15 cellular contexts compared by ENCODE assay signal in the genomic region with DNA sequence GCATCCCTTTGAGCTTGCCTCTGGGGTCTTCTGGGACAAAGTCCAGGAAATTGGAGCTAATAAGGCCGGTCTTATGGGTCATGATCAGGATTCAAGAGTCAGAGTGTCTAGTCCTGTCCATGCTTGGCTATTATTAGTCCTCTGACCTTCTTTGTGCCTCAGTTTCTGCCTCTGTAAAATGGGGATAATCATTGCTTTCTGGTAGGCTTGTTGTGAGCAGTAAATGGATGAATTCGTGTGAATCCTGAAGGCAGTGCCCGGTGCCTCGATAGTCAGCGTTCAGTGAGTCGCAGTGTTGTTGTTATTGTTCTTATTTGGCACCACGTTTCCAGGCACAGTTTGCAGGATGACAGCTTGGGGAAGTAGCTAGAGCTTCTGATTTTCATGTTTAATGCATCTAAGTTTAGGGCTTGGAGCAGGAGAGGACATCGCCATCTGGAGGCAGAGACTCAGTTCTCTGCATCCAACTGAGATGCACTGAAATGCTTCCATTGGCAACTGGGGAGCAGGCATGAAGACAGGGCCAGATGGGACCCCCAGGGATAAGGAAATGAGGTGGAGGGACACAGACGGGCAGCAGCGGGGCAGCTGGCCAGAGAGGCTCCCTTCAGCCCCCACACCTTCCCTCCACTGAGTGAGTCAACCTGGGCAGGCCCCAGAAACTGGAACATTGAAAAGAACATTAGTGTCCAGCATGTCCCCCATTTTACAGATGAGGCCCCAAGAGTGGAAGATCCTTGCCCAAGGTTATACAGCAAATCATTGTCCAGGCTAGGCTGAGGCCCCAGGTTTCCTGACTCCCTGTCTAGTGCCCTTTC.
A peak's percentile ranks its signal among the peaks of the same experiment; 100 is the strongest.
DNase-seq lines count a peak whose midpoint lies in the region; ATAC-seq and TF ChIP-seq lines count a peak whose summit lies in the region.
"Had no signal": no experiment of that assay in that cellular context is flagged by ENCODE, and none has a peak within 500 bp of the region (broad histone marks: within the 10 kb centered on the region; RNA-seq: fewer than 3 reads in every experiment).

No MANE protein-coding gene starts in this region.

- BruUV-seq in HCT116 (replicated peaks; lab: Mats Ljungman, UMichigan) = no TSS peak

- H3K4me2 ChIP-seq in HCT116 (ENCODE audit: low read length) = no peak overlapping the region

- intact Hi-C loops in HCT116 (cut with micrococcal nuclease) = loop anchor here (5.0 kb wide), 1 partner anchor 159 kb away; the partner anchor contains the start of gene PTPRU
- intact Hi-C loops in CD4-positive, alpha-beta T cell (cut with DNase I, micrococcal nuclease) = no loop called here

- no peaks in the 10 kb centered on the region for H3K9me2 ChIP-seq in HCT116 (ENCODE audit: insufficient read depth)

- no peaks in the 10 kb centered on the region for H3K9me3 ChIP-seq in BE2C
- no peaks in the 10 kb centered on the region for H3K9me3 ChIP-seq in HCT116 (ENCODE audit: control insufficient read depth in 1 of 2, insufficient read depth in 1 of 2, low read depth in 1 of 2, low read length in 2 of 2)
- H3K9me3 ChIP-seq in CD4-positive, alpha-beta T cell (ENCODE audit: control insufficient read depth, low read length) = peaks cover 10% of the 10 kb centered on the region

- CTCF ChIA-PET in HCT116 (lab: Charles Lee) = interaction anchor here (0.7 to 1.0 kb wide), 3 partner anchors 19 to 156 kb away, joined by 3 to 4 read pairs (median 3); no protein-coding TSS in a partner anchor
- CTCF ChIA-PET in CD4-positive, alpha-beta T cell (lab: Charles Lee) = no interaction called here

- no peaks in the 10 kb centered on the region for H4K20me1 ChIP-seq in HCT116 (ENCODE audit: insufficient read depth)

- TF ChIP-seq POLR2A in HCT116 (IDR thresholded peaks at IDR 0.05; ENCODE audit: borderline replicate concordance, extremely low read depth, insufficient read depth, insufficient read length) = no peak

- ATAC-seq in HCT116 = no peak
- no peak for ATAC-seq in CD4-positive, alpha-beta T cell (ENCODE audit: poor library complexity)
- ATAC-seq: naive thymus-derived CD4-positive, alpha-beta T cell had no signal

- TF ChIP-seq CTCF in BE2C (IDR thresholded peaks at IDR 0.05; ENCODE audit: low read depth, low read length) (peak; percentile 29), HCT116 (IDR thresholded peaks at IDR 0.05 in 2 of 3, conservative IDR thresholded peaks at IDR 0.05 in 1 of 3; ENCODE audit: borderline replicate concordance in 1 of 3, insufficient read depth in 1 of 3, low read depth in 2 of 3, low read length in 2 of 3) (peak; percentile 8 to 45 (median 39); a peak in 5 of 6 replicates), GM20000 (IDR thresholded peaks at IDR 0.05; ENCODE audit: extremely low read depth, missing control alignments) (no peak)
- no peak for TF ChIP-seq CTCF in CD4-positive, alpha-beta T cell (IDR thresholded peaks at IDR 0.05)

- DNase-seq in BE2C (no peak), HCT116 (ENCODE audit: low read depth, low spot score) (no peak), cerebellum (ENCODE audit: low spot score) (peak; percentile 38), mesenteric fat pad (ENCODE audit: low spot score) (peak; percentile 33), GM20000 (ENCODE audit: low spot score) (no peak), cortex of kidney (lab: John Stamatoyannopoulos, UW) (no peak)
- DNase-seq in CD4-positive, alpha-beta T cell = no peak
- no peak for DNase-seq in stimulated activated CD8-positive, alpha-beta memory T cell treated with anti-CD3 and anti-CD28 coated beads, Interleukin-4, amount 100 ng/mL, for 48 hours
- DNase-seq: activated CD4-positive, alpha-beta T cell treated with anti-CD3 and anti-CD28 coated beads, Interleukin-2, amount 50 U/mL, for 48 hours; activated naive CD4-positive, alpha-beta T cell treated with anti-CD3 and anti-CD28 coated beads for 36 hours; MM.1S; naive thymus-derived CD4-positive, alpha-beta T cell; NCI-H510A had no signal

- H3K36me3 Mint-ChIP-seq in CD4-positive, alpha-beta T cell (ENCODE audit: low read depth) = no peaks in the 10 kb centered on the region
- H3K36me3 Mint-ChIP-seq: naive thymus-derived CD4-positive, alpha-beta T cell had no signal

- no peak overlapping the region for H3K27ac ChIP-seq in HCT116 (ENCODE audit: low read depth, low read length)
- no peak overlapping the region for H3K27ac ChIP-seq in CD4-positive, alpha-beta T cell (ENCODE audit: low read depth, low read length)
- H3K27ac ChIP-seq: RWPE1, skin epidermis had no signal

- H3K4me1 ChIP-seq in BE2C = no peaks in the 10 kb centered on the region; the same call in 1 of the 2 replicates
- peaks cover 0 to 6% of the 10 kb centered on the region in 2 experiments; a peak in 2 of 4 replicates for H3K4me1 ChIP-seq in HCT116 (ENCODE audit: control insufficient read depth in 1 of 2, insufficient read depth in 2 of 2, low read length in 2 of 2)

- H3K4me3 ChIP-seq in BE2C (ENCODE audit: low read depth, low read length) (no peak overlapping the region), HCT116 (replicated peaks in 1 of 2; ENCODE audit: low read depth in 1 of 2, low read length in 2 of 2) (no peak overlapping the region)
- H3K4me3 ChIP-seq: skin epidermis had no signal

- H3K9ac ChIP-seq in HCT116 (ENCODE audit: low read length) = no peak overlapping the region

- no peak overlapping the region for H2AFZ ChIP-seq in HCT116 (ENCODE audit: low read depth, low read length, poor library complexity, severe bottlenecking)

- peak; percentile 33; the same call in 1 of the 2 replicates for TF ChIP-seq RAD21 in HCT116 (IDR thresholded peaks at IDR 0.05; ENCODE audit: low read depth)

- H3K27me3 ChIP-seq in BE2C = no peaks in the 10 kb centered on the region
- H3K27me3 ChIP-seq in HCT116 (ENCODE audit: insufficient read depth, low read length) = no peaks in the 10 kb centered on the region
- peaks cover 5% of the 10 kb centered on the region for H3K27me3 ChIP-seq in CD4-positive, alpha-beta T cell (ENCODE audit: control insufficient read depth, insufficient read depth, low read length)

- H3K9me3 Mint-ChIP-seq in CD4-positive, alpha-beta T cell = no peaks in the 10 kb centered on the region

- no peaks in the 10 kb centered on the region for H3K36me3 ChIP-seq in BE2C
- H3K36me3 ChIP-seq in HCT116 (ENCODE audit: control insufficient read depth in 1 of 2, insufficient read depth in 2 of 2, low read length in 2 of 2) = no peaks in the 10 kb centered on the region

- no peak overlapping the region for H3K4me3 Mint-ChIP-seq in CD4-positive, alpha-beta T cell
- H3K4me3 Mint-ChIP-seq: activated naive CD4-positive, alpha-beta T cell treated with anti-CD3 and anti-CD28 coated beads for 36 hours; naive thymus-derived CD4-positive, alpha-beta T cell had no signal

- POLR2A ChIA-PET in HCT116 (lab: Charles Lee) = no interaction called here
- POLR2A ChIA-PET in CD4-positive, alpha-beta T cell (lab: Charles Lee) = no interaction called here

- RAD21 ChIA-PET in HCT116 (lab: Charles Lee; ENCODE audit: low non-redundant PET in 1 of 2, low total read pairs in 2 of 2, uncharacterized antibody in 2 of 2, unreplicated experiment in 2 of 2) = interaction anchor here in 1 of 2 experiments (0.6 kb wide), 1 partner anchor 56 kb away, joined by 3 read pairs; no protein-coding TSS in a partner anchor

- H3K27me3 Mint-ChIP-seq in CD4-positive, alpha-beta T cell = peaks cover 30% of the 10 kb centered on the region

- H3K79me2 ChIP-seq in HCT116 (ENCODE audit: insufficient read depth, low read length) = no peaks in the 10 kb centered on the region

- H3K4me1 Mint-ChIP-seq in CD4-positive, alpha-beta T cell (ENCODE audit: low read depth) = no peaks in the 10 kb centered on the region
- H3K4me1 Mint-ChIP-seq: naive thymus-derived CD4-positive, alpha-beta T cell had no signal

- H3K27ac Mint-ChIP-seq in CD4-positive, alpha-beta T cell = no peak overlapping the region
- H3K27ac Mint-ChIP-seq: activated naive CD4-positive, alpha-beta T cell treated with anti-CD3 and anti-CD28 coated beads for 36 hours; naive thymus-derived CD4-positive, alpha-beta T cell had no signal

TF ChIP-seq in HCT116, 20 proteins besides CTCF, POLR2A, EP300 and RAD21:
- TF ChIP-seq SP1 (IDR thresholded peaks at IDR 0.05; ENCODE audit: low read depth) (no peak), ATF3 (IDR thresholded peaks at IDR 0.05) (no peak), MAX (IDR thresholded peaks at IDR 0.05) (no peak), SRF (IDR thresholded peaks at IDR 0.05; ENCODE audit: low read depth) (no peak), TCF7L2 (IDR thresholded peaks at IDR 0.05; ENCODE audit: borderline replicate concordance, extremely low read depth, insufficient read depth, insufficient read length) (no peak), ZNF274 (IDR thresholded peaks at IDR 0.05; ENCODE audit: low read depth, low read length) (no peak), EZH2 (IDR thresholded peaks at IDR 0.05) (no peak), FOSL1 (IDR thresholded peaks at IDR 0.05; ENCODE audit: low read depth) (no peak), EZH2phosphoT487 (IDR thresholded peaks at IDR 0.05; ENCODE audit: borderline replicate concordance) (no peak), ZBTB33 (IDR thresholded peaks at IDR 0.05; ENCODE audit: extremely low read depth, insufficient replicate concordance, low read length) (no peak), CEBPB (IDR thresholded peaks at IDR 0.05; ENCODE audit: low read depth) (no peak), ELF1 (IDR thresholded peaks at IDR 0.05; ENCODE audit: borderline replicate concordance, low read depth) (no peak), SIN3A (IDR thresholded peaks at IDR 0.05; ENCODE audit: low read depth) (no peak)

Comparison
In these comparisons a context has a peak if more than half of its experiments do, and no peak if none do; other contexts are left out.
1. DNase-seq: peak in cerebellum (single experiment) and mesenteric fat pad (single experiment); none in BE2C (single experiment), HCT116 (single experiment), CD4-positive, alpha-beta T cell (0 of 10), GM20000 (single experiment), stimulated activated CD8-positive, alpha-beta memory T cell treated with anti-CD3 and anti-CD28 coated beads, Interleukin-4, amount 100 ng/mL, for 48 hours (single experiment) and cortex of kidney (single experiment).
2. CTCF ChIP-seq: peak in BE2C (single experiment) and HCT116 (3 of 3); none in CD4-positive, alpha-beta T cell (single experiment) and GM20000 (single experiment).